In genomic region chr11:61968758-61969390, GRCh38 we compare ENCODE assay signal across 9 cellular contexts. TPM values are rescaled to one million over a fixed set of nuclear protein-coding genes. Genes with fewer than 3 reads are reported as not detected.
A peak's percentile ranks its signal among the peaks of the same experiment; 100 is the strongest.
DNase-seq lines count a peak whose midpoint lies in the region; ATAC-seq and TF ChIP-seq lines count a peak whose summit lies in the region.
"Had no signal": no experiment of that assay in that cellular context is flagged by ENCODE, and none has a peak within 500 bp of the region (broad histone marks: within the 10 kb centered on the region; RNA-seq: fewer than 3 reads in every experiment).

No MANE protein-coding gene starts in this region.

- H2BK120ac ChIP-seq in mesenchymal stem cell (ENCODE audit: low read depth, low read length) = peak overlapping the region; percentile 98

- H3K4me2 ChIP-seq in mesenchymal stem cell (ENCODE audit: low read length, poor library complexity, severe bottlenecking) = no peak overlapping the region

- no peaks in the 10 kb centered on the region for H3K9me3 Mint-ChIP-seq in activated T-cell treated with anti-CD3 and anti-CD28 coated beads, Interleukin-2, amount 50 U/mL, for 24 hours

- H2BK5ac ChIP-seq in mesenchymal stem cell (ENCODE audit: low read depth, low read length, poor library complexity, severe bottlenecking) = no peak overlapping the region

- no peak overlapping the region for H3K23ac ChIP-seq in mesenchymal stem cell (ENCODE audit: low read length in 2 of 2)

- H3K27me3 Mint-ChIP-seq in activated T-cell treated with anti-CD3 and anti-CD28 coated beads, Interleukin-2, amount 50 U/mL, for 24 hours = no peaks in the 10 kb centered on the region

- H3K4me3 Mint-ChIP-seq in activated T-cell treated with anti-CD3 and anti-CD28 coated beads, Interleukin-2, amount 50 U/mL, for 24 hours = peak overlapping the region; percentile 92

- H2AK5ac ChIP-seq in mesenchymal stem cell (ENCODE audit: low read length, severe bottlenecking) = peak overlapping the region; percentile 83

- DNase-seq in activated T-cell treated with anti-CD3 and anti-CD28 coated beads, Interleukin-2, amount 50 U/mL, for 24 hours = peak; percentile 23
- DNase-seq in activated T-cell treated with anti-CD3 and anti-CD28 coated beads for 4 hours = no peak
- no peak for DNase-seq in brain microvascular endothelial cell
- DNase-seq in mesenchymal stem cell = no peak
- no peak for DNase-seq in thyroid gland
- no peak for DNase-seq in ACHN

- H3K4me1 Mint-ChIP-seq in activated T-cell treated with anti-CD3 and anti-CD28 coated beads, Interleukin-2, amount 50 U/mL, for 24 hours (ENCODE audit: low read depth) = peaks cover 73% of the 10 kb centered on the region

- intact Hi-C loops in thyroid gland (cut with DNase I) = no loop called here

- peaks cover 18% of the 10 kb centered on the region for H3K36me3 ChIP-seq in brain microvascular endothelial cell (replicated peaks)
- peaks cover 5 to 29% of the 10 kb centered on the region in 2 experiments for H3K36me3 ChIP-seq in mesenchymal stem cell (ENCODE audit: control insufficient read depth in 1 of 2, insufficient read depth in 2 of 2, low read depth in 1 of 2, low read length in 2 of 2)
- peaks cover 16 to 25% of the 10 kb centered on the region in 2 donors for H3K36me3 ChIP-seq in thyroid gland

- H3K9me3 ChIP-seq in mesenchymal stem cell (ENCODE audit: control insufficient read depth, low read length) (no peaks in the 10 kb centered on the region), thyroid gland (no peaks in the 10 kb centered on the region)

- H3K4me1 ChIP-seq in mesenchymal stem cell (ENCODE audit: control insufficient read depth, insufficient read depth, low read depth, low read length) (peaks cover 30% of the 10 kb centered on the region), thyroid gland (peaks cover 65 to 68% of the 10 kb centered on the region in 2 donors)

- in situ Hi-C loops in brain microvascular endothelial cell (cut with HindIII; ENCODE audit: low pct_ligation_motif_present, low sequenced_read_pairs) (no loop called here), ACHN (cut with HindIII; ENCODE audit: low pct_ligation_motif_present, low pct_unique_long_range_greater_than_20kb, low sequenced_read_pairs) (no loop called here)

- peaks cover 5% of the 10 kb centered on the region for H3K79me1 ChIP-seq in mesenchymal stem cell (replicated peaks; ENCODE audit: low read length, poor library complexity, severe bottlenecking)

- peak overlapping the region; percentile 94 for H3K9ac ChIP-seq in mesenchymal stem cell (ENCODE audit: low read length)

- peak overlapping the region; percentile 22 to 57 for H2BK12ac ChIP-seq in mesenchymal stem cell (ENCODE audit: low read length in 2 of 2)

- H3K27me3 ChIP-seq in brain microvascular endothelial cell (replicated peaks) (no peaks in the 10 kb centered on the region), mesenchymal stem cell (ENCODE audit: control insufficient read depth in 1 of 2, insufficient read depth in 1 of 2, low read length in 2 of 2) (no peaks in the 10 kb centered on the region), thyroid gland (no peaks in the 10 kb centered on the region)

- peak overlapping the region; percentile 20 to 86 for H3K4ac ChIP-seq in mesenchymal stem cell (ENCODE audit: low read depth in 1 of 2, low read length in 2 of 2)

- WGBS in mesenchymal stem cell = 93% methylated on average over 16 of the region's 16 CpGs
- 91% methylated on average over 16 of the region's 16 CpGs for WGBS in thyroid gland, 2 donors

- H2BK15ac ChIP-seq in mesenchymal stem cell (ENCODE audit: low read depth, poor library complexity, severe bottlenecking) = no peak overlapping the region

- peak overlapping the region; percentile 31 to 95 for H3K18ac ChIP-seq in mesenchymal stem cell (ENCODE audit: low read depth in 1 of 2, low read length in 2 of 2)

- H3K36me3 Mint-ChIP-seq in activated T-cell treated with anti-CD3 and anti-CD28 coated beads, Interleukin-2, amount 50 U/mL, for 24 hours (ENCODE audit: low read depth) = peaks cover 37% of the 10 kb centered on the region

- peak overlapping the region; percentile 94 for H4K91ac ChIP-seq in mesenchymal stem cell (ENCODE audit: low read length)

- peak overlapping the region; percentile 96 for H4K8ac ChIP-seq in mesenchymal stem cell (ENCODE audit: low read length)

- H2AFZ ChIP-seq in mesenchymal stem cell (ENCODE audit: low read depth, low read length) = no peak overlapping the region

- peak overlapping the region in 1 of 2 experiments; percentile 3 for H3K14ac ChIP-seq in mesenchymal stem cell (ENCODE audit: low read length in 2 of 2)

- TF ChIP-seq CTCF in brain microvascular endothelial cell (IDR thresholded peaks at IDR 0.05; ENCODE audit: low read depth, low read length, missing control alignments) (no peak), thyroid gland (IDR thresholded peaks at IDR 0.05) (no peak)

- H3K27ac Mint-ChIP-seq in activated T-cell treated with anti-CD3 and anti-CD28 coated beads, Interleukin-2, amount 50 U/mL, for 24 hours = no peak overlapping the region

- ATAC-seq in GM18861 (IDR thresholded peaks at IDR 0.05; ENCODE audit: unreplicated experiment) (no peak), HG03025 (IDR thresholded peaks at IDR 0.05; ENCODE audit: low FRiP score, unreplicated experiment) (no peak)

- TF ChIP-seq POLR2A in thyroid gland (IDR thresholded peaks at IDR 0.05) = no peak

- no peak overlapping the region for H3K27ac ChIP-seq in brain microvascular endothelial cell
- H3K27ac ChIP-seq in mesenchymal stem cell (ENCODE audit: low read length, poor library complexity, severe bottlenecking) = no peak overlapping the region
- peak overlapping the region; percentile 93 to 99 (median 98) for H3K27ac ChIP-seq in thyroid gland

- H3K4me3 ChIP-seq in brain microvascular endothelial cell (ENCODE audit: low read depth, low read length) (peak overlapping the region; percentile 83), mesenchymal stem cell (ENCODE audit: insufficient read depth in 1 of 2, low read depth in 1 of 2, low read length in 2 of 2) (peak overlapping the region in 1 of 2 experiments; percentile 88), thyroid gland (replicated peaks in 1 of 3) (peak overlapping the region in 1 of 3 donors; percentile 88)

RNA-seq across cellular contexts. Expression of gene FTH1, which starts 1.4 kb away (rescaled TPM):
- polyA plus RNA-seq in mesenchymal stem cell (2013, experiment 1 of 2) = 3,841 TPM
- polyA plus RNA-seq in mesenchymal stem cell (2013, experiment 2 of 2) = 3,893 TPM
- total RNA-seq in thyroid gland = 1,000 to 10,000 TPM; 2,377 to 4,120 (median 2,918) TPM

RNA-seq across cellular contexts. Expression of gene BEST1, which starts 18.7 kb away (rescaled TPM):
- polyA plus RNA-seq in mesenchymal stem cell (2013, experiment 1 of 2) = 2.9 TPM
- polyA plus RNA-seq in mesenchymal stem cell (2013, experiment 2 of 2) = 2.6 TPM
- total RNA-seq in thyroid gland = 1 to 10 TPM in 3 of 4 donors, under 1 TPM in 1; 0.67 to 3.3 (median 1.9) TPM
- total RNA-seq: HT1080 had no signal

RNA-seq across cellular contexts. Expression of gene RAB3IL1, which starts 51.5 kb away (rescaled TPM):
- 10.9 TPM for polyA plus RNA-seq in mesenchymal stem cell (2013, experiment 1 of 2)
- 10.4 TPM for polyA plus RNA-seq in mesenchymal stem cell (2013, experiment 2 of 2)
- total RNA-seq in thyroid gland = 10 to 100 TPM in 3 of 4 donors, 1 to 10 TPM in 1; 6.5 to 27.7 (median 15.2) TPM

Comparison
In these comparisons a context has a peak if more than half of its experiments do, and no peak if none do; other contexts are left out.
1. H3K27ac ChIP-seq: peak in thyroid gland (3 of 3); none in brain microvascular endothelial cell (single experiment) and mesenchymal stem cell (single experiment).